1 cellular context compared by ENCODE assay signal in genomic region chr15:40844543-40844981, GRCh38.
TF ChIP-seq lines count a peak whose summit lies in the region.

No MANE protein-coding gene starts in this region.

TF ChIP-seq in K562, 482 proteins besides CTCF, POLR2A, EP300 and RAD21:
- TF ChIP-seq, protein P1, sequence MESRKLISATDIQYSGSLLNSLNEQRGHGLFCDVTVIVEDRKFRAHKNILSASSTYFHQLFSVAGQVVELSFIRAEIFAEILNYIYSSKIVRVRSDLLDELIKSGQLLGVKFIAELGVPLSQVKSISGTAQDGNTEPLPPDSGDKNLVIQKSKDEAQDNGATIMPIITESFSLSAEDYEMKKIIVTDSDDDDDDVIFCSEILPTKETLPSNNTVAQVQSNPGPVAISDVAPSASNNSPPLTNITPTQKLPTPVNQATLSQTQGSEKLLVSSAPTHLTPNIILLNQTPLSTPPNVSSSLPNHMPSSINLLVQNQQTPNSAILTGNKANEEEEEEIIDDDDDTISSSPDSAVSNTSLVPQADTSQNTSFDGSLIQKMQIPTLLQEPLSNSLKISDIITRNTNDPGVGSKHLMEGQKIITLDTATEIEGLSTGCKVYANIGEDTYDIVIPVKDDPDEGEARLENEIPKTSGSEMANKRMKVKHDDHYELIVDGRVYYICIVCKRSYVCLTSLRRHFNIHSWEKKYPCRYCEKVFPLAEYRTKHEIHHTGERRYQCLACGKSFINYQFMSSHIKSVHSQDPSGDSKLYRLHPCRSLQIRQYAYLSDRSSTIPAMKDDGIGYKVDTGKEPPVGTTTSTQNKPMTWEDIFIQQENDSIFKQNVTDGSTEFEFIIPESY (CRISPR knock-in tag; IDR thresholded peaks at IDR 0.05) = peak; percentile 98
- TF ChIP-seq CUX1 (CRISPR knock-in tag; IDR thresholded peaks at IDR 0.05) = no peak
